ENCODE assay signal across 9 cellular contexts in genomic region chr5:125227333-125228075, GRCh38.
DNase-seq lines count a peak whose midpoint lies in the region; ATAC-seq and TF ChIP-seq lines count a peak whose summit lies in the region.
"Had no signal": no experiment of that assay in that cellular context is flagged by ENCODE, and none has a peak within 500 bp of the region (broad histone marks: within the 10 kb centered on the region; RNA-seq: fewer than 3 reads in every experiment).

No MANE protein-coding gene starts in this region.

- POLR2A ChIA-PET in activated CD4-positive, alpha-beta T cell treated with anti-CD3 and anti-CD28 coated beads for 36 hours (lab: Charles Lee) = no interaction called here

- peaks cover 1% of the 10 kb centered on the region for H3K27me3 Mint-ChIP-seq in mesothelial cell of epicardium (ENCODE audit: low read depth)
- H3K27me3 Mint-ChIP-seq in activated CD4-positive, alpha-beta T cell treated with anti-CD3 and anti-CD28 coated beads for 36 hours = no peaks in the 10 kb centered on the region

- H3K4me3 Mint-ChIP-seq in mesothelial cell of epicardium = no peak overlapping the region
- no peak overlapping the region for H3K4me3 Mint-ChIP-seq in activated CD4-positive, alpha-beta T cell treated with anti-CD3 and anti-CD28 coated beads for 36 hours
- H3K4me3 Mint-ChIP-seq: T-helper 1 cell treated with Interleukin-12 subunit alpha and Interleukin-12 subunit beta and Interleukin-4 antibody, amounts not matched to agents 30 μg/mL and 1 μg/mL, for 36 hours had no signal

- H3K4me3 ChIP-seq in astrocyte of the spinal cord (ENCODE audit: low read depth, low read length) = no peak overlapping the region

- CTCF ChIA-PET in activated CD4-positive, alpha-beta T cell treated with anti-CD3 and anti-CD28 coated beads for 36 hours (lab: Charles Lee) = no interaction called here

- DNase-seq in Daoy (ENCODE audit: low read depth) (peak; percentile 35), Kasumi-1 (lab: John Stamatoyannopoulos, UW) (peak; percentile 13 to 52), astrocyte of the spinal cord (ENCODE audit: low read depth, low spot score) (peak; percentile 13), mesothelial cell of epicardium (ENCODE audit: low spot score in 2 of 2, unreplicated experiment in 2 of 2) (no peak), NCI-H2196 treated with DMSO at 0.1 percent for 48 hours (lab: John Stamatoyannopoulos, UW; ENCODE audit: unreplicated experiment) (no peak)
- no peak for DNase-seq in stimulated activated CD4-positive, alpha-beta T cell treated with anti-CD3 and anti-CD28 coated beads, Interleukin-15, amount 100 ng/mL, for 24 hours
- no peak for DNase-seq in activated CD4-positive, alpha-beta T cell treated with anti-CD3 and anti-CD28 coated beads for 36 hours

- no peak overlapping the region for H3K27ac Mint-ChIP-seq in mesothelial cell of epicardium
- H3K27ac Mint-ChIP-seq in activated CD4-positive, alpha-beta T cell treated with anti-CD3 and anti-CD28 coated beads for 36 hours = no peak overlapping the region
- H3K27ac Mint-ChIP-seq: T-helper 1 cell treated with Interleukin-12 subunit alpha and Interleukin-12 subunit beta and Interleukin-4 antibody, amounts not matched to agents 30 μg/mL and 1 μg/mL, for 36 hours had no signal

- no peaks in the 10 kb centered on the region for H3K9me3 Mint-ChIP-seq in mesothelial cell of epicardium
- peaks cover 3% of the 10 kb centered on the region for H3K9me3 Mint-ChIP-seq in activated CD4-positive, alpha-beta T cell treated with anti-CD3 and anti-CD28 coated beads for 36 hours (ENCODE audit: low read depth)
- H3K9me3 Mint-ChIP-seq: T-helper 1 cell treated with Interleukin-12 subunit alpha and Interleukin-12 subunit beta and Interleukin-4 antibody, amounts not matched to agents 30 μg/mL and 1 μg/mL, for 36 hours had no signal

- in situ Hi-C loops in astrocyte of the spinal cord (cut with HindIII; ENCODE audit: low sequenced_read_pairs) = no loop called here

- H3K4me1 Mint-ChIP-seq in mesothelial cell of epicardium = peaks cover 11% of the 10 kb centered on the region
- no peaks in the 10 kb centered on the region for H3K4me1 Mint-ChIP-seq in activated CD4-positive, alpha-beta T cell treated with anti-CD3 and anti-CD28 coated beads for 36 hours

- H3K36me3 Mint-ChIP-seq in mesothelial cell of epicardium = no peaks in the 10 kb centered on the region
- no peaks in the 10 kb centered on the region for H3K36me3 Mint-ChIP-seq in activated CD4-positive, alpha-beta T cell treated with anti-CD3 and anti-CD28 coated beads for 36 hours (ENCODE audit: low read depth)

- intact Hi-C loops in activated CD4-positive, alpha-beta T cell treated with anti-CD3 and anti-CD28 coated beads for 36 hours (cut with DNase I, micrococcal nuclease) = no loop called here

- peak; percentile 59 for TF ChIP-seq CTCF in astrocyte of the spinal cord (IDR thresholded peaks at IDR 0.05; ENCODE audit: low read depth, low read length)
- TF ChIP-seq CTCF in mesothelial cell of epicardium (IDR thresholded peaks at IDR 0.05; ENCODE audit: unreplicated experiment) = peak; percentile 37

- no peak for ATAC-seq in HG03520 (IDR thresholded peaks at IDR 0.05; ENCODE audit: unreplicated experiment)
- no peak for ATAC-seq in activated CD4-positive, alpha-beta T cell treated with anti-CD3 and anti-CD28 coated beads for 36 hours

Comparison
In these comparisons a context has a peak if more than half of its experiments do, and no peak if none do; other contexts are left out.
1. DNase-seq: peak in Daoy (single experiment), Kasumi-1 (2 of 2) and astrocyte of the spinal cord (single experiment); none in mesothelial cell of epicardium (0 of 2), stimulated activated CD4-positive, alpha-beta T cell treated with anti-CD3 and anti-CD28 coated beads, Interleukin-15, amount 100 ng/mL, for 24 hours (single experiment), NCI-H2196 treated with DMSO at 0.1 percent for 48 hours (single experiment) and activated CD4-positive, alpha-beta T cell treated with anti-CD3 and anti-CD28 coated beads for 36 hours (single experiment).